ENCODE assay signal across 24 cellular contexts in the genomic region with DNA sequence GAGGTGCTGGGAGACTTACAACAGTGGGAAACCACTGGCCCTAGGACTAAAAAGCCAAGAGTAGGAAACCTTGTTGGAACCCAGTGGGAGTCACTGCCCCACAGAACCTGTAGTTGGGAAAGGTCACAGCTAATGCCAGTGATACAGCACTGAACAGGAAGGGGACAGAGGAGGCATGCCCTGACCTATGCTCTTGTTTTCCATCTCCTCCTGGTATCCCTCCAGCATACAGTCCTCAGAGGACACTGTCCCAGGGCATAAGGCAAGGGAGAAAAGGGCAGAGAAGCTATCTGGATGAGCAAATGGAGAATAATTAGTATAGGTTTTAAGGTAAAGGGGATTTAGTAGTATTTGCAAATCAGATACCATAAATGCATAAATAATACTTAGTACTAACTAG. TPM values are rescaled to one million over a fixed set of nuclear protein-coding genes. Genes with fewer than 3 reads are reported as not detected.
DNase-seq lines count a peak whose midpoint lies in the region; ATAC-seq, FAIRE-seq and TF ChIP-seq lines count a peak whose summit lies in the region.
"Had no signal": no experiment of that assay in that cellular context is flagged by ENCODE, and none has a peak within 500 bp of the region (broad histone marks: within the 10 kb centered on the region; RNA-seq: fewer than 3 reads in every experiment).

No MANE protein-coding gene starts in this region.

- ATAC-seq in IMR-90 (ENCODE audit: low read depth) (no peak), HepG2 (peak; percentile 87), right lobe of liver (peak in 3 of 4 donors; percentile 61 to 84 (median 83)), HG03432 (IDR thresholded peaks at IDR 0.05; ENCODE audit: unreplicated experiment) (no peak)
- ATAC-seq: A549; CD8-positive, alpha-beta T cell had no signal

- no peak overlapping the region for H3K23ac ChIP-seq in IMR-90 (ENCODE audit: low read depth, low read length)

- H3K4me3 ChIP-seq in IMR-90 (ENCODE audit: insufficient read depth, low read depth, low read length): no peak overlapping the region
- H3K4me3 ChIP-seq in HepG2 (replicated peaks in 1 of 3; ENCODE audit: insufficient read depth in 1 of 3, low read depth in 2 of 3, low read length in 3 of 3): no peak overlapping the region
- H3K4me3 ChIP-seq in right lobe of liver: no peak overlapping the region
- H3K4me3 ChIP-seq: A549; BLaER1 treated with 17β-estradiol and CSF1 and Interleukin-3, amounts not matched to agents 10 nM and 100 nM had no signal

- dilution Hi-C loops in IMR-90 (cut with HindIII; ENCODE audit: low sequenced_read_pairs, unreplicated experiment): no loop called here

- H4K5ac ChIP-seq in IMR-90 (ENCODE audit: low read depth, low read length): no peak overlapping the region

- TF ChIP-seq EP300 in HepG2 (IDR thresholded peaks at IDR 0.05; ENCODE audit: low read depth in 2 of 2, low read length in 2 of 2) (no peak), HepG2 (CRISPR knock-in tag; IDR thresholded peaks at IDR 0.05; ENCODE audit: borderline replicate concordance) (no peak)

- H2BK120ac ChIP-seq in IMR-90 (ENCODE audit: low read depth, low read length): no peak overlapping the region

- TF ChIP-seq RAD21 in IMR-90 (IDR thresholded peaks at IDR 0.05; ENCODE audit: low read length): no peak
- TF ChIP-seq RAD21 in HepG2 (CRISPR knock-in tag; IDR thresholded peaks at IDR 0.05): no peak

- DNase-seq in IMR-90 (no peak), HepG2 (ENCODE audit: low spot score) (no peak), right lobe of liver (no peak), epidermal melanocyte (ENCODE audit: insufficient read length, low spot score) (no peak), G401 (ENCODE audit: low spot score) (no peak)
- DNase-seq: AML-193; Caco-2; Calu3; CD4-positive, alpha-beta T cell; CD8-positive, alpha-beta T cell; DMS153; DMS53; DMS79; DND-41; GF-D8 had no signal

- H3K79me1 ChIP-seq in IMR-90 (ENCODE audit: low read depth in 1 of 2, low read length in 2 of 2): no peaks in the 10 kb centered on the region

- CTCF ChIA-PET in IMR-90 (lab: Yijun Ruan, JAX): interaction anchor here (1.0 kb wide), 1 partner anchor 11 kb away, joined by 3 read pairs; a partner anchor contains a TSS
- CTCF ChIA-PET in HepG2 (lab: Yijun Ruan, JAX; ENCODE audit: low intra/inter-chr PET ratio, low total read pairs): no interaction called here

- peak overlapping the region; percentile 72; the same call in 1 of the 2 replicates for H3K18ac ChIP-seq in IMR-90 (ENCODE audit: low read depth, low read length)

- BruUV-seq in IMR-90 (replicated peaks; lab: Mats Ljungman, UMichigan) (no TSS peak), HepG2 (replicated peaks; lab: Mats Ljungman, UMichigan) (no TSS peak)

- H2BK20ac ChIP-seq in IMR-90 (ENCODE audit: low read depth, low read length): no peak overlapping the region

- no peak overlapping the region for H3K14ac ChIP-seq in IMR-90 (replicated peaks; ENCODE audit: low read depth, low read length)

- H2AFZ ChIP-seq in IMR-90 (replicated peaks; ENCODE audit: low read length, poor library complexity): no peak overlapping the region
- no peak overlapping the region for H2AFZ ChIP-seq in HepG2 (ENCODE audit: low read length)

- H3K4ac ChIP-seq in IMR-90 (ENCODE audit: low read depth, low read length): peak overlapping the region; percentile 64

- no peak overlapping the region for H3K56ac ChIP-seq in IMR-90 (ENCODE audit: extremely low read depth, insufficient read depth, low read length)

- H4K91ac ChIP-seq in IMR-90 (ENCODE audit: insufficient read depth, low read depth, low read length): 0 out of 2 replicates have a peak overlapping the region, but pooled peaks have one; percentile 0

- H2BK5ac ChIP-seq in IMR-90 (ENCODE audit: low read depth, low read length, poor library complexity, severe bottlenecking): no peak overlapping the region

- H3K4me2 ChIP-seq in IMR-90 (ENCODE audit: low read depth, low read length) (no peak overlapping the region), HepG2 (ENCODE audit: low read depth, low read length) (peak overlapping the region; percentile 34; the same call in 1 of the 2 replicates)
- H3K4me2 ChIP-seq: A549 had no signal

- no peak overlapping the region for H2AK9ac ChIP-seq in IMR-90 (replicated peaks; ENCODE audit: low read depth, low read length, poor library complexity)

- no peak overlapping the region for H4K8ac ChIP-seq in IMR-90 (ENCODE audit: low read depth in 2 of 2, low read length in 2 of 2)

- intact Hi-C loops in IMR-90 (cut with micrococcal nuclease): no loop called here
- intact Hi-C loops in HepG2 (cut with micrococcal nuclease; ENCODE audit: unreplicated experiment): no loop called here
- intact Hi-C loops in right lobe of liver (cut with DNase I): no loop called here

- no peaks in the 10 kb centered on the region for H3K27me3 ChIP-seq in IMR-90 (ENCODE audit: control insufficient read depth, insufficient read depth, low read length)
- no peaks in the 10 kb centered on the region for H3K27me3 ChIP-seq in HepG2 (ENCODE audit: control insufficient read depth in 1 of 2, insufficient read depth in 2 of 2, low read length in 2 of 2)
- H3K27me3 ChIP-seq in right lobe of liver: no peaks in the 10 kb centered on the region

- H3K27ac ChIP-seq in IMR-90 (ENCODE audit: insufficient read depth, low read length) (no peak overlapping the region), HepG2 (ENCODE audit: extremely low read length, insufficient read depth, low read length) (no peak overlapping the region), right lobe of liver (no peak overlapping the region)
- H3K27ac ChIP-seq: 22Rv1, A549, C4-2B had no signal

- TF ChIP-seq POLR2A in IMR-90 (IDR thresholded peaks at IDR 0.05; ENCODE audit: low read depth, low read length) (no peak), HepG2 (IDR thresholded peaks at IDR 0.05; ENCODE audit: insufficient read depth in 1 of 2, low read depth in 2 of 2, low read length in 2 of 2) (no peak), right lobe of liver (IDR thresholded peaks at IDR 0.05) (no peak)

- FAIRE-seq in HepG2 (lab: Jason Lieb, UNC): no peak
- FAIRE-seq: A549, D721Med, G401.6, GM12891, GM19239 had no signal

- in situ Hi-C loops in IMR-90 (cut with MboI; ENCODE audit: low sequenced_read_pairs): no loop called here
- in situ Hi-C loops in HepG2 (cut with HindIII; ENCODE audit: extremely low pct_ligation_motif_present, low pct_unique_long_range_greater_than_20kb): no loop called here
- in situ Hi-C loops in G401 (cut with HindIII; ENCODE audit: low sequenced_read_pairs): no loop called here

- H4K20me1 ChIP-seq in IMR-90 (ENCODE audit: insufficient read depth, low read length) (no peaks in the 10 kb centered on the region), HepG2 (ENCODE audit: insufficient read depth, low read length) (no peaks in the 10 kb centered on the region)
- H4K20me1 ChIP-seq: BLaER1 treated with 17β-estradiol and CSF1 and Interleukin-3, amounts not matched to agents 10 nM and 100 nM had no signal

- peak overlapping the region; percentile 84; the same call in 1 of the 2 replicates for H2AK5ac ChIP-seq in IMR-90 (ENCODE audit: low read depth, low read length)

- H3K79me2 ChIP-seq in HepG2 (ENCODE audit: insufficient read depth, low read length): no peaks in the 10 kb centered on the region

- POLR2A ChIA-PET in IMR-90 (lab: Charles Lee; ENCODE audit: unreplicated experiment): no interaction called here
- POLR2A ChIA-PET in HepG2 (lab: Yijun Ruan, JAX): no interaction called here

- H3K9ac ChIP-seq in IMR-90 (ENCODE audit: low read depth, low read length) (no peak overlapping the region), HepG2 (ENCODE audit: insufficient read depth, low read depth, low read length) (no peak overlapping the region)
- H3K9ac ChIP-seq: BLaER1 treated with 17β-estradiol and CSF1 and Interleukin-3, amounts not matched to agents 10 nM and 100 nM had no signal

- H2BK15ac ChIP-seq in IMR-90 (ENCODE audit: low read depth, low read length): peak overlapping the region; percentile 80; the same call in 2 of the 3 replicates

- no peak for TF ChIP-seq CTCF in IMR-90 (conservative IDR thresholded peaks at IDR 0.05; ENCODE audit: low read depth, low read length)
- no peak for TF ChIP-seq CTCF in HepG2 (CRISPR knock-in tag; IDR thresholded peaks at IDR 0.05)
- TF ChIP-seq CTCF in right lobe of liver (IDR thresholded peaks at IDR 0.05): no peak

- 0 out of 2 replicates have a peak, but pooled peaks cover 3% of the 10 kb centered on the region for H3K9me1 ChIP-seq in IMR-90 (ENCODE audit: insufficient read depth, low read length)

- H3K4me1 ChIP-seq in IMR-90 (ENCODE audit: control insufficient read depth, insufficient read depth, low read length) (peaks cover 6% of the 10 kb centered on the region), HepG2 (ENCODE audit: insufficient read depth, low read length) (peaks cover 37% of the 10 kb centered on the region), right lobe of liver (peaks cover 0 to 9% (median 0%) of the 10 kb centered on the region in 4 donors)
- H3K4me1 ChIP-seq: Caco-2 had no signal

- H3K9me3 ChIP-seq in IMR-90 (ENCODE audit: control insufficient read depth, insufficient read depth, low read length): peaks cover 3% of the 10 kb centered on the region; the same call in 1 of the 2 replicates
- no peaks in the 10 kb centered on the region for H3K9me3 ChIP-seq in HepG2 (ENCODE audit: low read length)
- no peaks in the 10 kb centered on the region for H3K9me3 ChIP-seq in right lobe of liver
- H3K9me3 ChIP-seq: A549, Caco-2 had no signal

- H3K36me3 ChIP-seq in IMR-90 (ENCODE audit: control insufficient read depth, insufficient read depth, low read length) (no peaks in the 10 kb centered on the region), HepG2 (replicated peaks in 1 of 2; ENCODE audit: control insufficient read depth in 1 of 2, insufficient read depth in 2 of 2, low read length in 2 of 2) (no peaks in the 10 kb centered on the region), right lobe of liver (no peaks in the 10 kb centered on the region)
- H3K36me3 ChIP-seq: BLaER1 treated with 17β-estradiol and CSF1 and Interleukin-3, amounts not matched to agents 10 nM and 100 nM had no signal

RNA-seq across cellular contexts. Expression of a gene that starts 11.2 kb away (rescaled TPM):
- total RNA-seq in IMR-90 (2012; rRNA removed): 11.4 and 22.8 TPM in 2 replicates
- polyA plus RNA-seq in IMR-90 (2012; rRNA removed): 7.5 and 8.8 TPM in 2 replicates
- polyA plus RNA-seq in IMR-90 (2012; cell fraction: cytosol; rRNA removed): 2.2 and 4.6 TPM in 2 replicates
- polyA plus RNA-seq in IMR-90 (2012; cell fraction: nucleus; rRNA removed; ENCODE audit: low replicate concordance): 4.2 and 10.0 TPM in 2 replicates
- 35.9 and 55.4 TPM in 2 replicates for total RNA-seq in HepG2 (2016; rRNA removed; fragmentation: Illumina TruSeq; extraction: Trizol)
- total RNA-seq in HepG2 (2016; cell fraction: cytosol; rRNA removed; fragmentation: Illumina TruSeq; extraction: Trizol; ENCODE audit: low read depth): 9.8 and 11.6 TPM in 2 replicates
- total RNA-seq in HepG2 (2016; cell fraction: insoluble cytoplasmic fraction; rRNA removed; fragmentation: Illumina TruSeq; extraction: Trizol): 34.7 and 51.3 TPM in 2 replicates
- 15.2 and 16.2 TPM in 2 replicates for total RNA-seq in HepG2 (2016; cell fraction: membrane; rRNA removed; fragmentation: Illumina TruSeq; extraction: Trizol)
- 40.3 and 42.3 TPM in 2 replicates for total RNA-seq in HepG2 (2016; cell fraction: nucleus; rRNA removed; fragmentation: Illumina TruSeq; extraction: Trizol)
- polyA plus RNA-seq in HepG2 (2011; rRNA removed): 61.0 and 64.4 TPM in 2 replicates
- 51.3 and 56.0 TPM in 2 replicates for polyA plus RNA-seq in HepG2 (2011; cell fraction: cytosol; rRNA removed)
- polyA plus RNA-seq in HepG2 (2011; cell fraction: nucleus; rRNA removed): 38.5 and 39.0 TPM in 2 replicates
- 34.3 and 36.4 TPM in 2 replicates for polyA plus RNA-seq in HepG2 (2012)
- 0.92 and 0.95 TPM in 2 replicates for polyA plus RNA-seq in HepG2 (2016; cell fraction: cytosol; fragmentation: Illumina TruSeq; extraction: Trizol; ENCODE audit: low read depth)
- 40.9 and 42.4 TPM in 2 replicates for polyA plus RNA-seq in HepG2 (2016; cell fraction: insoluble cytoplasmic fraction; fragmentation: Illumina TruSeq; extraction: Trizol; ENCODE audit: low read depth)
- polyA plus RNA-seq in HepG2 (2016; cell fraction: membrane; fragmentation: Illumina TruSeq; extraction: Trizol; ENCODE audit: low read depth): 4.8 and 5.3 TPM in 2 replicates
- 33.6 TPM in 2 replicates for polyA plus RNA-seq in HepG2 (2016; cell fraction: nucleus; fragmentation: Illumina TruSeq; extraction: Trizol; ENCODE audit: insufficient read depth, low read depth)
- 53.3 and 125 TPM in 2 replicates for polyA minus RNA-seq in HepG2 (2011; rRNA and poly(A)+ RNA removed; ENCODE audit: low replicate concordance)
- 88.0 and 94.2 TPM in 2 replicates for polyA minus RNA-seq in HepG2 (2011; cell fraction: cytosol; rRNA and poly(A)+ RNA removed)
- 138 and 139 TPM in 2 replicates for polyA minus RNA-seq in HepG2 (2011; cell fraction: nucleus; rRNA and poly(A)+ RNA removed)
- total RNA-seq in right lobe of liver: 10 to 100 TPM in 4 of 6 experiments, 1 to 10 TPM in 2; 7.7 to 18.6 (median 10.3) TPM
- 0.78 and 1.2 TPM in 2 replicates for total RNA-seq in G401 (2014; rRNA removed; shearing (Covaris generic))

RNA-seq across cellular contexts. Expression of a gene that starts 44.5 kb away (rescaled TPM):
- 26.7 and 144 TPM in 2 replicates for total RNA-seq in IMR-90 (2012; rRNA removed)
- 63.5 and 65.3 TPM in 2 replicates for polyA plus RNA-seq in IMR-90 (2012; rRNA removed)
- polyA plus RNA-seq in IMR-90 (2012; cell fraction: cytosol; rRNA removed): 149 and 260 TPM in 2 replicates
- polyA plus RNA-seq in IMR-90 (2012; cell fraction: nucleus; rRNA removed; ENCODE audit: low replicate concordance): 14.2 and 26.6 TPM in 2 replicates
- 97.0 and 110 TPM in 2 replicates for total RNA-seq in HepG2 (2016; rRNA removed; fragmentation: Illumina TruSeq; extraction: Trizol)
- total RNA-seq in HepG2 (2016; cell fraction: cytosol; rRNA removed; fragmentation: Illumina TruSeq; extraction: Trizol; ENCODE audit: low read depth): 189 and 199 TPM in 2 replicates
- 92.2 and 119 TPM in 2 replicates for total RNA-seq in HepG2 (2016; cell fraction: insoluble cytoplasmic fraction; rRNA removed; fragmentation: Illumina TruSeq; extraction: Trizol)
- 218 and 223 TPM in 2 replicates for total RNA-seq in HepG2 (2016; cell fraction: membrane; rRNA removed; fragmentation: Illumina TruSeq; extraction: Trizol)
- 34.9 and 44.4 TPM in 2 replicates for total RNA-seq in HepG2 (2016; cell fraction: nucleus; rRNA removed; fragmentation: Illumina TruSeq; extraction: Trizol)
- 163 and 164 TPM in 2 replicates for polyA plus RNA-seq in HepG2 (2011; rRNA removed)
- polyA plus RNA-seq in HepG2 (2011; cell fraction: cytosol; rRNA removed): 22.4 and 31.7 TPM in 2 replicates
- polyA plus RNA-seq in HepG2 (2011; cell fraction: nucleus; rRNA removed): 6.4 and 12.7 TPM in 2 replicates
- polyA plus RNA-seq in HepG2 (2012): 161 TPM in 2 replicates
- 256 and 272 TPM in 2 replicates for polyA plus RNA-seq in HepG2 (2016; cell fraction: cytosol; fragmentation: Illumina TruSeq; extraction: Trizol; ENCODE audit: low read depth)
- 122 and 128 TPM in 2 replicates for polyA plus RNA-seq in HepG2 (2016; cell fraction: insoluble cytoplasmic fraction; fragmentation: Illumina TruSeq; extraction: Trizol; ENCODE audit: low read depth)
- 231 and 243 TPM in 2 replicates for polyA plus RNA-seq in HepG2 (2016; cell fraction: membrane; fragmentation: Illumina TruSeq; extraction: Trizol; ENCODE audit: low read depth)
- 58.8 and 75.2 TPM in 2 replicates for polyA plus RNA-seq in HepG2 (2016; cell fraction: nucleus; fragmentation: Illumina TruSeq; extraction: Trizol; ENCODE audit: insufficient read depth, low read depth)
- 19.3 and 31.6 TPM in 2 replicates for polyA minus RNA-seq in HepG2 (2011; rRNA and poly(A)+ RNA removed; ENCODE audit: low replicate concordance)
- polyA minus RNA-seq in HepG2 (2011; cell fraction: cytosol; rRNA and poly(A)+ RNA removed): 7.7 and 9.1 TPM in 2 replicates
- 8.2 and 11.2 TPM in 2 replicates for polyA minus RNA-seq in HepG2 (2011; cell fraction: nucleus; rRNA and poly(A)+ RNA removed)
- total RNA-seq in right lobe of liver: 10 to 100 TPM; 35.0 to 86.1 (median 58.2) TPM
- 57.5 and 63.5 TPM in 2 replicates for total RNA-seq in G401 (2014; rRNA removed; shearing (Covaris generic))

RNA-seq across cellular contexts. Expression of a gene that starts 56.4 kb away (rescaled TPM):
- 60.8 and 63.8 TPM in 2 replicates for total RNA-seq in IMR-90 (2012; rRNA removed)
- polyA plus RNA-seq in IMR-90 (2012; rRNA removed): 65.0 and 68.3 TPM in 2 replicates
- 15.2 and 33.7 TPM in 2 replicates for polyA plus RNA-seq in IMR-90 (2012; cell fraction: cytosol; rRNA removed)
- polyA plus RNA-seq in IMR-90 (2012; cell fraction: nucleus; rRNA removed; ENCODE audit: low replicate concordance): 2.6 and 34.8 TPM in 2 replicates
- total RNA-seq in HepG2 (2016; rRNA removed; fragmentation: Illumina TruSeq; extraction: Trizol): 93.3 and 123 TPM in 2 replicates
- 82.5 and 87.8 TPM in 2 replicates for total RNA-seq in HepG2 (2016; cell fraction: cytosol; rRNA removed; fragmentation: Illumina TruSeq; extraction: Trizol; ENCODE audit: low read depth)
- total RNA-seq in HepG2 (2016; cell fraction: insoluble cytoplasmic fraction; rRNA removed; fragmentation: Illumina TruSeq; extraction: Trizol): 92.3 and 138 TPM in 2 replicates
- 68.3 and 73.9 TPM in 2 replicates for total RNA-seq in HepG2 (2016; cell fraction: membrane; rRNA removed; fragmentation: Illumina TruSeq; extraction: Trizol)
- 37.1 and 40.3 TPM in 2 replicates for total RNA-seq in HepG2 (2016; cell fraction: nucleus; rRNA removed; fragmentation: Illumina TruSeq; extraction: Trizol)
- 31.1 and 36.2 TPM in 2 replicates for polyA plus RNA-seq in HepG2 (2011; rRNA removed)
- polyA plus RNA-seq in HepG2 (2011; cell fraction: cytosol; rRNA removed): 15.7 and 23.5 TPM in 2 replicates
- polyA plus RNA-seq in HepG2 (2011; cell fraction: nucleus; rRNA removed): 4.5 and 6.3 TPM in 2 replicates
- 33.4 and 35.9 TPM in 2 replicates for polyA plus RNA-seq in HepG2 (2012)
- 60.9 and 71.4 TPM in 2 replicates for polyA plus RNA-seq in HepG2 (2016; cell fraction: cytosol; fragmentation: Illumina TruSeq; extraction: Trizol; ENCODE audit: low read depth)
- 138 and 144 TPM in 2 replicates for polyA plus RNA-seq in HepG2 (2016; cell fraction: insoluble cytoplasmic fraction; fragmentation: Illumina TruSeq; extraction: Trizol; ENCODE audit: low read depth)
- polyA plus RNA-seq in HepG2 (2016; cell fraction: membrane; fragmentation: Illumina TruSeq; extraction: Trizol; ENCODE audit: low read depth): 57.9 and 64.7 TPM in 2 replicates
- 53.6 and 63.6 TPM in 2 replicates for polyA plus RNA-seq in HepG2 (2016; cell fraction: nucleus; fragmentation: Illumina TruSeq; extraction: Trizol; ENCODE audit: insufficient read depth, low read depth)
- polyA minus RNA-seq in HepG2 (2011; rRNA and poly(A)+ RNA removed; ENCODE audit: low replicate concordance): 2.7 and 5.8 TPM in 2 replicates
- polyA minus RNA-seq in HepG2 (2011; cell fraction: cytosol; rRNA and poly(A)+ RNA removed): 10.5 and 16.3 TPM in 2 replicates
- polyA minus RNA-seq in HepG2 (2011; cell fraction: nucleus; rRNA and poly(A)+ RNA removed): 10.6 and 12.6 TPM in 2 replicates
- total RNA-seq in right lobe of liver: 10 to 100 TPM; 14.8 to 33.9 (median 21.9) TPM
- total RNA-seq in G401 (2014; rRNA removed; shearing (Covaris generic)): 65.3 and 85.5 TPM in 2 replicates

Comparison
In these comparisons a context has a peak if more than half of its experiments do, and no peak if none do; other contexts are left out.
1. ATAC-seq: peak in HepG2 (single experiment) and right lobe of liver (3 of 4); none in IMR-90 (single experiment) and HG03432 (single experiment).